In the genomic region with DNA sequence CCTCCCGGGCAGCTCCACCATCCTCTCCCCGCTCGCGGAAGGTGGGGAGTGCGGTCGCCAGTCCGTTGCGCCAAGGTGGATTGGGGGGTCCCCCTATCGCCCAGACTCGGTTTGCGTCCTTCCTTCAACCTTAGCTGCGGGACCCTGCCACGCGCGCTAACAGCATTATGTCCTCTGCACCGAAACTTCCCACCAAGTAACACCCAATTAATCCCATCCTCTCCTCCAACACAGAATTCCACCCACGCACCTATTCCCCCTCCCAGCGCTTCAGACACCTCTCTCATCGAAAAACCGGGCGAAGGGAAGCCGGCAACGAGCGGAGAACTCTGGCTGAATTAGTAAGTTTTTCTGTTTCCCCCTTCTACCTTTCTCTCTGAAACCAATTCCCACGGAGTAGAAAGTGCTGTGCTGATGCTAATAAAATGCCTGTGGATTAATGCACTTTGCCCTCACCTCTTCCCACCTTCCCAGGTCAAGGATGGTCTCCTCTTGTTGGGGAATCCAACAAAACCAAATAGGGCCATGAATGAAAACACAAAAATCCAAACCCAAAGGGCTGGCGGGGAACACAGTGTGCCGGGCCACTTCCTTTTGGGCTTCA, we compare ENCODE assay signal across 8 cellular contexts. TPM values are rescaled to one million over a fixed set of nuclear protein-coding genes. Genes with fewer than 3 reads are reported as not detected.
DNase-seq lines count a peak whose midpoint lies in the region; ATAC-seq and TF ChIP-seq lines count a peak whose summit lies in the region.

No MANE protein-coding gene starts in this region.

- peak overlapping the region; percentile 70 for H3K4me3 Mint-ChIP-seq in dendritic cell treated with granulocyte-macrophage colony-stimulating factor and Interleukin-4, amounts not matched to agents 40 ng/mL and 50 ng/mL, for 4 days
- peak overlapping the region; percentile 85 for H3K4me3 Mint-ChIP-seq in neural crest cell

- H3K27ac ChIP-seq in C4-2B = peak overlapping the region; percentile 77; the same call in 1 of the 2 replicates

- TF ChIP-seq CTCF in C4-2B (conservative IDR thresholded peaks at IDR 0.05) = no peak
- no peak for TF ChIP-seq CTCF in LNCaP clone FGC (IDR thresholded peaks at IDR 0.05; ENCODE audit: control insufficient read depth, extremely low read depth, insufficient read depth)
- no peak for TF ChIP-seq CTCF in neural crest cell (conservative IDR thresholded peaks at IDR 0.05)

- H3K27me3 Mint-ChIP-seq in dendritic cell treated with granulocyte-macrophage colony-stimulating factor and Interleukin-4, amounts not matched to agents 40 ng/mL and 50 ng/mL, for 4 days = peaks cover 98% of the 10 kb centered on the region
- H3K27me3 Mint-ChIP-seq in neural crest cell (ENCODE audit: low read depth) = peaks cover 100% of the 10 kb centered on the region

- H3K4me1 Mint-ChIP-seq in dendritic cell treated with granulocyte-macrophage colony-stimulating factor and Interleukin-4, amounts not matched to agents 40 ng/mL and 50 ng/mL, for 4 days (ENCODE audit: low read depth) = peaks cover 65% of the 10 kb centered on the region
- peaks cover 30% of the 10 kb centered on the region for H3K4me1 Mint-ChIP-seq in neural crest cell

- intact Hi-C loops in dendritic cell treated with granulocyte-macrophage colony-stimulating factor and Interleukin-4, amounts not matched to agents 40 ng/mL and 50 ng/mL, for 4 days (cut with micrococcal nuclease) = loop anchor here (10.0 kb wide), 1 partner anchor 57 kb away; the partner anchor contains the start of gene HOXA1

- no peaks in the 10 kb centered on the region for H3K9me3 Mint-ChIP-seq in dendritic cell treated with granulocyte-macrophage colony-stimulating factor and Interleukin-4, amounts not matched to agents 40 ng/mL and 50 ng/mL, for 4 days
- H3K9me3 Mint-ChIP-seq in neural crest cell = peaks cover 1% of the 10 kb centered on the region

- no peaks in the 10 kb centered on the region for H3K36me3 Mint-ChIP-seq in dendritic cell treated with granulocyte-macrophage colony-stimulating factor and Interleukin-4, amounts not matched to agents 40 ng/mL and 50 ng/mL, for 4 days (ENCODE audit: low read depth)
- H3K36me3 Mint-ChIP-seq in neural crest cell (ENCODE audit: low read depth) = peaks cover 5% of the 10 kb centered on the region

- H3K4me3 ChIP-seq in LNCaP clone FGC (ENCODE audit: low read depth, low read length) = peak overlapping the region; percentile 46

- DNase-seq in LNCaP clone FGC (ENCODE audit: low read depth) (no peak), neural crest cell (ENCODE audit: low read depth, low spot score) (no peak), NCI-H1417 (lab: John Stamatoyannopoulos, UW) (no peak)
- no peak for DNase-seq in activated CD4-positive, alpha-beta T cell treated with anti-CD3 and anti-CD28 coated beads, Interleukin-2, amount 50 U/mL, for 1 hour

- ATAC-seq in HG03108 (IDR thresholded peaks at IDR 0.05; ENCODE audit: unreplicated experiment) = no peak
- no peak for ATAC-seq in HG02885 (IDR thresholded peaks at IDR 0.05; ENCODE audit: poor library complexity, unreplicated experiment)

- H3K27ac Mint-ChIP-seq in dendritic cell treated with granulocyte-macrophage colony-stimulating factor and Interleukin-4, amounts not matched to agents 40 ng/mL and 50 ng/mL, for 4 days = peak overlapping the region; percentile 7
- H3K27ac Mint-ChIP-seq in neural crest cell (ENCODE audit: unreplicated experiment) = peak overlapping the region; percentile 80

RNA-seq across cellular contexts. Expression of gene HOXA3, which starts 0.9 kb away (rescaled TPM):
- total RNA-seq in neural crest cell = 10.6 and 11.3 TPM in 2 replicates

RNA-seq across cellular contexts. Expression of gene HOXA6, which starts 3.9 kb away (rescaled TPM):
- 1.6 and 2.0 TPM in 2 replicates for total RNA-seq in neural crest cell

RNA-seq across cellular contexts. Expression of gene HOXA7, which starts 5.0 kb away (rescaled TPM):
- 7.1 and 8.8 TPM in 2 replicates for total RNA-seq in neural crest cell

RNA-seq across cellular contexts. Expression of gene HOXA5, which starts 8.0 kb away (rescaled TPM):
- total RNA-seq in neural crest cell = 3.2 and 4.3 TPM in 2 replicates

RNA-seq across cellular contexts. Expression of gene HOXA9, which starts 13.9 kb away (rescaled TPM):
- total RNA-seq in neural crest cell = 9.0 and 10.0 TPM in 2 replicates
